8 cellular contexts compared by ENCODE assay signal in genomic region chr1:31789259-31790065, GRCh38. TPM values are rescaled to one million over a fixed set of nuclear protein-coding genes. Genes with fewer than 3 reads are reported as not detected.
DNase-seq lines count a peak whose midpoint lies in the region; ATAC-seq lines count a peak whose summit lies in the region.

No MANE protein-coding gene starts in this region.

- no peak overlapping the region for H3K27ac Mint-ChIP-seq in activated CD8-positive, alpha-beta T cell treated with anti-CD3 and anti-CD28 coated beads, Interleukin-2, amount 10 ng/mL, durations not matched to agents 7 days and 5 days

- no peaks in the 10 kb centered on the region for H3K9me3 ChIP-seq in ectodermal cell (ENCODE audit: control insufficient read depth, low read length)

- WGBS in ectodermal cell, 2 experiments = 20 to 22% methylated on average over 24 to 26 of the region's 26 CpGs

- H3K27ac ChIP-seq in ectodermal cell (ENCODE audit: insufficient read depth, low read depth, low read length, poor library complexity, severe bottlenecking) = peak overlapping the region; percentile 84

- H3K4me1 ChIP-seq in ectodermal cell (ENCODE audit: control insufficient read depth, insufficient read depth, low read length) = peaks cover 10% of the 10 kb centered on the region

- ATAC-seq in GM18868 (IDR thresholded peaks at IDR 0.05; ENCODE audit: unreplicated experiment) = peak; percentile 45
- peak; percentile 82 for ATAC-seq in activated CD8-positive, alpha-beta T cell treated with anti-CD3 and anti-CD28 coated beads, Interleukin-2, amount 10 ng/mL, durations not matched to agents 7 days and 5 days

- H3K36me3 Mint-ChIP-seq in activated CD8-positive, alpha-beta T cell treated with anti-CD3 and anti-CD28 coated beads, Interleukin-2, amount 10 ng/mL, durations not matched to agents 7 days and 5 days (ENCODE audit: low read depth) = no peaks in the 10 kb centered on the region

- H3K36me3 ChIP-seq in ectodermal cell (ENCODE audit: control insufficient read depth, insufficient read depth, low read length) = no peaks in the 10 kb centered on the region

- no peaks in the 10 kb centered on the region for H3K27me3 ChIP-seq in ectodermal cell (ENCODE audit: control insufficient read depth, insufficient read depth, low read length, poor library complexity, severe bottlenecking)

- POLR2A ChIA-PET in activated CD8-positive, alpha-beta T cell treated with anti-CD3 and anti-CD28 coated beads, Interleukin-2, amount 10 ng/mL, durations not matched to agents 7 days and 5 days (lab: Charles Lee) = interaction anchor here (0.6 to 2.6 kb wide), 9 partner anchors 23 to 319 kb away, joined by 3 to 9 read pairs (median 4); partner anchors contain the start of genes KPNA6, PEF1, PTP4A2 and TMEM39B

- peak; percentile 55 for DNase-seq in A172 (ENCODE audit: low spot score)
- peak; percentile 91 for DNase-seq in HK-2 (ENCODE audit: unreplicated experiment)
- DNase-seq in NCI-H748 treated with DMSO at 0.1 percent for 48 hours (lab: John Stamatoyannopoulos, UW) = peak; percentile 37
- DNase-seq in activated CD8-positive, alpha-beta T cell treated with anti-CD3 and anti-CD28 coated beads, Interleukin-2, amount 10 ng/mL, durations not matched to agents 7 days and 5 days = peak; percentile 97
- DNase-seq in lung microvascular endothelial cell (ENCODE audit: low read depth in 2 of 2) = peak; percentile 89 to 93
- peak; percentile 81 to 99 (median 86) for DNase-seq in stimulated activated CD4-positive, alpha-beta T cell treated with anti-CD3 and anti-CD28 coated beads, TNF-alpha, amount 100 ng/mL, for 1 hour (ENCODE audit: low read depth in 3 of 3, low spot score in 1 of 3)

- H3K27me3 Mint-ChIP-seq in activated CD8-positive, alpha-beta T cell treated with anti-CD3 and anti-CD28 coated beads, Interleukin-2, amount 10 ng/mL, durations not matched to agents 7 days and 5 days (ENCODE audit: low read depth) = no peaks in the 10 kb centered on the region

- CTCF ChIA-PET in activated CD8-positive, alpha-beta T cell treated with anti-CD3 and anti-CD28 coated beads, Interleukin-2, amount 10 ng/mL, durations not matched to agents 7 days and 5 days (lab: Charles Lee) = interaction anchor here (0.6 to 3.9 kb wide), 67 partner anchors 10 to 416 kb away, joined by 3 to 51 read pairs (median 4); partner anchors contain the start of genes ADGRB2, COL16A1, FABP3 and KHDRBS1

- H3K4me1 Mint-ChIP-seq in activated CD8-positive, alpha-beta T cell treated with anti-CD3 and anti-CD28 coated beads, Interleukin-2, amount 10 ng/mL, durations not matched to agents 7 days and 5 days (ENCODE audit: low read depth) = peaks cover 12% of the 10 kb centered on the region

- peak overlapping the region; percentile 83 for H3K4me3 ChIP-seq in ectodermal cell (ENCODE audit: insufficient read depth, low read depth, low read length)

- peak overlapping the region; percentile 77 for H3K4me3 Mint-ChIP-seq in activated CD8-positive, alpha-beta T cell treated with anti-CD3 and anti-CD28 coated beads, Interleukin-2, amount 10 ng/mL, durations not matched to agents 7 days and 5 days

- no peaks in the 10 kb centered on the region for H3K9me3 Mint-ChIP-seq in activated CD8-positive, alpha-beta T cell treated with anti-CD3 and anti-CD28 coated beads, Interleukin-2, amount 10 ng/mL, durations not matched to agents 7 days and 5 days (ENCODE audit: insufficient read depth)

RNA-seq across cellular contexts. Expression of gene ADGRB2, which starts 25.3 kb away (rescaled TPM):
- total RNA-seq in A172 (2014; rRNA removed; shearing (Covaris generic)) = 11.3 and 20.9 TPM in 2 replicates
- total RNA-seq in activated CD8-positive, alpha-beta T cell treated with anti-CD3 and anti-CD28 coated beads, Interleukin-2, amount 10 ng/mL, durations not matched to agents 7 days and 5 days = under 1 TPM; 0.05 to 0.37 TPM
- polyA plus RNA-seq in ectodermal cell (2013, experiment 1 of 4) = 19.7 TPM
- 23.9 TPM for polyA plus RNA-seq in ectodermal cell (2013, experiment 2 of 4)
- polyA plus RNA-seq in ectodermal cell (2013, experiment 3 of 4) = 20.4 TPM
- 24.6 TPM for polyA plus RNA-seq in ectodermal cell (2013, experiment 4 of 4)
- total RNA-seq in lung microvascular endothelial cell = 0.20 and 0.22 TPM in 2 replicates

RNA-seq across cellular contexts. Expression of gene SPOCD1, which starts 26.4 kb away (rescaled TPM):
- 5.7 and 6.9 TPM in 2 replicates for total RNA-seq in A172 (2014; rRNA removed; shearing (Covaris generic))
- total RNA-seq in activated CD8-positive, alpha-beta T cell treated with anti-CD3 and anti-CD28 coated beads, Interleukin-2, amount 10 ng/mL, durations not matched to agents 7 days and 5 days = not detected
- polyA plus RNA-seq in ectodermal cell (2013, experiment 1 of 4) = 1.9 TPM
- 3.5 TPM for polyA plus RNA-seq in ectodermal cell (2013, experiment 2 of 4)
- 2.0 TPM for polyA plus RNA-seq in ectodermal cell (2013, experiment 3 of 4)
- polyA plus RNA-seq in ectodermal cell (2013, experiment 4 of 4) = 2.9 TPM
- 0.99 and 4.6 TPM in 2 replicates for total RNA-seq in lung microvascular endothelial cell

Comparison
In these comparisons a context has a peak if more than half of its experiments do, and no peak if none do; other contexts are left out.
1. Peak in every context shown above with its lines: DNase-seq, ATAC-seq, H3K4me3 ChIP-seq and H3K27ac ChIP-seq.
2. DNase-seq: peak in every context shown above with its lines; median percentile 97 in activated CD8-positive, alpha-beta T cell treated with anti-CD3 and anti-CD28 coated beads, Interleukin-2, amount 10 ng/mL, durations not matched to agents 7 days and 5 days; 91 in HK-2; 91 in lung microvascular endothelial cell; 86 in stimulated activated CD4-positive, alpha-beta T cell treated with anti-CD3 and anti-CD28 coated beads, TNF-alpha, amount 100 ng/mL, for 1 hour; 55 in A172; 37 in NCI-H748 treated with DMSO at 0.1 percent for 48 hours.